Comparison of ENCODE assay signal across 1 cellular context in genomic region chr1:175976865-175977642, GRCh38.
TF ChIP-seq lines count a peak whose summit lies in the region.

No MANE protein-coding gene starts in this region.

TF ChIP-seq in A549, 52 proteins besides CTCF, POLR2A, EP300 and RAD21 (continued from another document):
- TF ChIP-seq REST (IDR thresholded peaks at IDR 0.05) (no peak), ESRRA (IDR thresholded peaks at IDR 0.05; ENCODE audit: borderline replicate concordance, low read length) (no peak), FOSL2 (IDR thresholded peaks at IDR 0.05) (peak; percentile 50; the same call in 1 of the 2 replicates), FOSL2 (CRISPR knock-in tag; IDR thresholded peaks at IDR 0.05) (peak; percentile 34; the same call in 1 of the 2 replicates)
